In the genomic region with DNA sequence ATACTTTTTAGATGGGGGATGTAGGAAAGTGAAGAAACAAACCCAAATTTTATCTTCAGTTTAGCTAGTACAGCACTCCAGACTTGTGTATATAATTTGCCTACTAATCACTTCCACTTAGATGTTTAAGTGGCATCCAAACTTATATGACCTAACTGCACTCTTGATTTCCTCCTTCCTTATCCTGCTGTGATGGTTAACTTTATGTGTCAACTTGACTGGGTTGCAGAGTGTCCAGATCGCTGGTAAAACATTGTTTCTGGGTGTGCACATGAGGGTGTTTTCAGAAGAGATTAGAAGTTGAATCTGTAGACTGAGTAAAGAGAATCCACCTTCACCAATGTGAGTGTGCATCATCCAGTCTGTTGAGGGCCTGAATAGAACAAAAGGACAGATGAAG, we compare ENCODE assay signal across 19 cellular contexts.
"Had no signal": no experiment of that assay in that cellular context is flagged by ENCODE, and none has a peak within 500 bp of the region (broad histone marks: within the 10 kb centered on the region; RNA-seq: fewer than 3 reads in every experiment).

No MANE protein-coding gene starts in this region.

- ATAC-seq: natural killer cell; psoas muscle; right cardiac atrium; right lobe of liver; stimulated activated naive B cell treated with anti-CD40 and anti-IgM and Interleukin-4, amounts not matched to agents 10 μg/mL and 1 μg/mL and 100 μg/mL, for 72 hours had no signal

- DNase-seq: natural killer cell; occipital lobe; ovary; posterior cingulate gyrus; psoas muscle; right cardiac atrium; right lobe of liver; sigmoid colon; small intestine; stimulated activated CD4-positive, alpha-beta T cell treated with anti-CD3 and anti-CD28 coated beads, Interleukin-15, amount 100 ng/mL, for 24 hours; stimulated activated CD4-positive, alpha-beta T cell treated with anti-CD3 and anti-CD28 coated beads, Interleukin-2, amount 100 ng/mL, for 24 hours; stimulated activated CD4-positive, alpha-beta T cell treated with anti-CD3 and anti-CD28 coated beads, Interleukin-2, amount 100 ng/mL, for 48 hours; stimulated activated CD4-positive, alpha-beta T cell treated with anti-CD3 and anti-CD28 coated beads, Interleukin-4, amount 100 ng/mL, for 24 hours; stimulated activated naive B cell treated with anti-CD40 and anti-IgM and Interleukin-4, amounts not matched to agents 10 μg/mL and 1 μg/mL and 100 μg/mL, for 72 hours; stimulated activated naive CD4-positive, alpha-beta T cell treated with Interleukin-2 at 50 U/mL for 16 hours; stomach; thyroid gland; trophoblast cell; upper lobe of left lung had no signal
